ENCODE assay signal across 22 cellular contexts in genomic region chr16:83058376-83058775, GRCh38.
"Had no signal": no experiment of that assay in that cellular context is flagged by ENCODE, and none has a peak within 500 bp of the region (broad histone marks: within the 10 kb centered on the region; RNA-seq: fewer than 3 reads in every experiment).

No MANE protein-coding gene starts in this region.

- H3K4me1 ChIP-seq: esophagus squamous epithelium, left lung, lower lobe of right lung had no signal

- H3K27me3 ChIP-seq: dorsolateral prefrontal cortex, esophagus squamous epithelium, gastrocnemius medialis, heart right ventricle, left lung had no signal

- H3K4me3 Mint-ChIP-seq: mesothelial cell of epicardium had no signal

- DNase-seq: dermis blood vessel endothelial cell; dorsolateral prefrontal cortex; effector CD4-positive, alpha-beta T cell; effector memory CD4-positive, alpha-beta T cell; erythroblast; esophagus squamous epithelium; foreskin fibroblast; foreskin melanocyte; gastrocnemius medialis; glutamatergic neuron; head of caudate nucleus; heart right ventricle; hippocampal formation; left cardiac atrium; left lung; left ventricle myocardium superior; lower lobe of right lung; mesenchymal stem cell had no signal

- H3K9me3 ChIP-seq: esophagus squamous epithelium, gastrocnemius medialis, heart right ventricle, left lung, lower lobe of right lung had no signal

- H3K4me3 ChIP-seq: coronary artery, dorsolateral prefrontal cortex, esophagus squamous epithelium, gastrocnemius medialis, heart right ventricle, left lung, lower lobe of right lung had no signal

- H3K36me3 Mint-ChIP-seq: mesothelial cell of epicardium had no signal

- H3K27ac Mint-ChIP-seq: mesothelial cell of epicardium had no signal

- H3K36me3 ChIP-seq: esophagus squamous epithelium, gastrocnemius medialis, heart right ventricle, left lung, lower lobe of right lung had no signal

- ATAC-seq: esophagus mucosa, heart right ventricle, left cardiac atrium, left lung, left ventricle myocardium superior, lower lobe of right lung had no signal

- H3K27ac ChIP-seq: coronary artery, dorsolateral prefrontal cortex, epithelial cell of prostate, esophagus squamous epithelium, gastrocnemius medialis, heart right ventricle, left lung, lower lobe of right lung had no signal

- H3K4me1 Mint-ChIP-seq: mesothelial cell of epicardium had no signal
